8 cellular contexts compared by ENCODE assay signal in genomic region chr6:163414367-163415175, GRCh38. TPM values are rescaled to one million over a fixed set of nuclear protein-coding genes. Genes with fewer than 3 reads are reported as not detected.
DNase-seq lines count a peak whose midpoint lies in the region; FAIRE-seq and TF ChIP-seq lines count a peak whose summit lies in the region.

QKI (plus strand) TSS chr6:163414718; CDS start chr6:163415194, 476 bp downstream.

- H3K27me3 ChIP-seq in kidney epithelial cell (ENCODE audit: control insufficient read depth, insufficient read depth, low read length): no peaks in the 10 kb centered on the region

- H3K27ac ChIP-seq in HEK293 (ENCODE audit: extremely low read depth, low read depth, low read length): peak within 1 kb of the TSS; percentile 96

- TF ChIP-seq CTCF in HEK293 (tag by site-specific recombination; IDR thresholded peaks at IDR 0.05) (no peak), kidney epithelial cell (IDR thresholded peaks at IDR 0.05; ENCODE audit: insufficient read depth, low read length, poor library complexity, severe bottlenecking) (no peak)

- peaks cover 20% of the 10 kb centered on the region; the same call in 1 of the 2 replicates for H3K4me1 ChIP-seq in HEK293 (ENCODE audit: control insufficient read depth, insufficient read depth, low read length)

- no peak; the same call in 1 of the 2 replicates for TF ChIP-seq POLR2A in GM12891 (IDR thresholded peaks at IDR 0.05; ENCODE audit: low read depth, low read length)

- CTCF ChIA-PET in HEK293 (lab: Yijun Ruan, JAX): interaction anchor here (1.1 kb wide), 1 partner anchor 13 kb away, joined by 3 read pairs; no protein-coding TSS in a partner anchor

- POLR2A ChIA-PET in HEK293 (lab: Yijun Ruan, JAX): no interaction called here

- H3K36me3 ChIP-seq in HEK293 (ENCODE audit: control insufficient read depth in 2 of 2, insufficient read depth in 1 of 2, low read length in 2 of 2) (no peaks in the 10 kb centered on the region), kidney epithelial cell (ENCODE audit: control insufficient read depth, insufficient read depth, low read length) (no peaks in the 10 kb centered on the region)

- H3K9me3 ChIP-seq in HEK293 (ENCODE audit: control insufficient read depth, insufficient read depth, low read depth, low read length): no peaks in the 10 kb centered on the region

- peak within 1 kb of the TSS; percentile 88 for H3K4me3 ChIP-seq in HEK293 (ENCODE audit: low read depth, low read length)
- peak within 1 kb of the TSS; percentile 97 for H3K4me3 ChIP-seq in kidney epithelial cell (ENCODE audit: low read depth, low read length)

- peak; percentile 37 for DNase-seq in GM12891 (ENCODE audit: insufficient read length, low spot score)
- peak; percentile 82 for DNase-seq in NCI-H1092 treated with DMSO at 0.1 percent for 48 hours (lab: John Stamatoyannopoulos, UW)
- peak; percentile 47 to 64 (median 58) for DNase-seq in activated CD4-positive, CD25-positive, alpha-beta regulatory T cell (lab: John Stamatoyannopoulos, UW)
- peak; percentile 82 for DNase-seq in central memory CD4-positive, alpha-beta T cell
- no peak for DNase-seq in kidney epithelial cell (ENCODE audit: low read depth)
- DNase-seq in stimulated activated CD4-positive, alpha-beta T cell treated with anti-CD3 and anti-CD28 coated beads, Interleukin-15, amount 100 ng/mL, for 24 hours: peak; percentile 84
- DNase-seq in T1000 (lab: John Stamatoyannopoulos, UW): no peak

- peak; percentile 77 for FAIRE-seq in GM12891 (lab: Jason Lieb, UNC)

TF ChIP-seq in GM12891, 5 proteins besides CTCF, POLR2A, EP300 and RAD21:
- TF ChIP-seq TAF1 (IDR thresholded peaks at IDR 0.05; ENCODE audit: low read depth, low read length) (0 out of 2 replicates have a peak, but pooled peaks have one; percentile 38), PAX5 (IDR thresholded peaks at IDR 0.05; ENCODE audit: insufficient read depth, low read length, severe bottlenecking) (no peak)

TF ChIP-seq in HEK293, 187 proteins besides CTCF, POLR2A, EP300 and RAD21:
- TF ChIP-seq ZNF544 (tag by site-specific recombination; IDR thresholded peaks at IDR 0.05) (no peak), ZNF513 (tag by site-specific recombination; IDR thresholded peaks at IDR 0.05) (peak; percentile 93), ZFP37 (tag by site-specific recombination; IDR thresholded peaks at IDR 0.05) (no peak)
TF ChIP-seq in HEK293: peak in this region for 1.

RNA-seq across cellular contexts. Expression of gene QKI, which starts in this region (rescaled TPM):
- 25.2 TPM for polyA plus RNA-seq in GM12891 (2012; ENCODE audit: low read depth, missing spikeins)
- total RNA-seq in kidney epithelial cell: 173 and 189 TPM in 2 replicates

Comparison
In these comparisons a context has a peak if more than half of its experiments do, and no peak if none do; other contexts are left out.
1. DNase-seq: peak in GM12891 (single experiment), NCI-H1092 treated with DMSO at 0.1 percent for 48 hours (single experiment), activated CD4-positive, CD25-positive, alpha-beta regulatory T cell (4 of 4), central memory CD4-positive, alpha-beta T cell (single experiment) and stimulated activated CD4-positive, alpha-beta T cell treated with anti-CD3 and anti-CD28 coated beads, Interleukin-15, amount 100 ng/mL, for 24 hours (single experiment); none in kidney epithelial cell (single experiment) and T1000 (single experiment).